Comparison of ENCODE assay signal across 2 cellular contexts in genomic region chr11:62457474-62457873, GRCh38.
TF ChIP-seq lines count a peak whose summit lies in the region.

No MANE protein-coding gene starts in this region.

TF ChIP-seq in HepG2, 621 proteins besides CTCF, POLR2A, EP300 and RAD21:
- no peak for TF ChIP-seq CBX1 (IDR thresholded peaks at IDR 0.05; ENCODE audit: low read depth)
- TF ChIP-seq CENPT (CRISPR knock-in tag; IDR thresholded peaks at IDR 0.05; ENCODE audit: low read depth): no peak
- TF ChIP-seq ELF3 (CRISPR knock-in tag; IDR thresholded peaks at IDR 0.05): no peak
- TF ChIP-seq MAFK (conservative IDR thresholded peaks at IDR 0.05 in 1 of 2, IDR thresholded peaks at IDR 0.05 in 1 of 2; ENCODE audit: low read length in 2 of 2): peak in 1 of 2 experiments; percentile 53; a peak in 1 of 4 replicates

TF ChIP-seq in K562, 482 proteins besides CTCF, POLR2A, EP300 and RAD21:
- TF ChIP-seq C11orf30 (IDR thresholded peaks at IDR 0.05; ENCODE audit: low read depth): peak; percentile 78; the same call in 1 of the 2 replicates
- no peak for TF ChIP-seq POLR2B (IDR thresholded peaks at IDR 0.05; ENCODE audit: low read depth, partially characterized antibody)
- TF ChIP-seq VEZF1 (CRISPR knock-in tag; IDR thresholded peaks at IDR 0.05): no peak
- no peak for TF ChIP-seq POLR3A (IDR thresholded peaks at IDR 0.05; ENCODE audit: borderline replicate concordance, extremely low read depth, insufficient read depth, insufficient read length)
- TF ChIP-seq CREM (IDR thresholded peaks at IDR 0.05; ENCODE audit: low read depth): no peak
- peak; percentile 25; the same call in 1 of the 2 replicates for TF ChIP-seq MAFF (IDR thresholded peaks at IDR 0.05; ENCODE audit: low read length)
- TF ChIP-seq THRAP3 (IDR thresholded peaks at IDR 0.05; ENCODE audit: borderline replicate concordance): no peak
- no peak for TF ChIP-seq ZNF830 (CRISPR knock-in tag; IDR thresholded peaks at IDR 0.05)
- peak; percentile 90 for TF ChIP-seq ZNF316 (IDR thresholded peaks at IDR 0.05)
- peak; percentile 52 for TF ChIP-seq MAFG (tag; conservative IDR thresholded peaks at IDR 0.05)
- no peak for TF ChIP-seq NONO (IDR thresholded peaks at IDR 0.05; ENCODE audit: low read depth in 2 of 2, low read length in 1 of 2)
- no peak for TF ChIP-seq ZNF75A (CRISPR knock-in tag; IDR thresholded peaks at IDR 0.05)
- TF ChIP-seq FOXK2 (conservative IDR thresholded peaks at IDR 0.05 in 1 of 2, IDR thresholded peaks at IDR 0.05 in 1 of 2; ENCODE audit: low read depth in 2 of 2): 0 out of 4 replicates have a peak, but pooled peaks of 1 of the 2 experiments have one; percentile 20
- no peak for TF ChIP-seq HOXB6 (CRISPR knock-in tag; IDR thresholded peaks at IDR 0.05; ENCODE audit: borderline replicate concordance)
- TF ChIP-seq DACH1 (IDR thresholded peaks at IDR 0.05; ENCODE audit: partially characterized antibody): no peak
